In genomic region chr11:46896719-46897406, GRCh38 we compare ENCODE assay signal across 9 cellular contexts. TPM values are rescaled to one million over a fixed set of nuclear protein-coding genes. Genes with fewer than 3 reads are reported as not detected.
DNase-seq lines count a peak whose midpoint lies in the region; ATAC-seq and TF ChIP-seq lines count a peak whose summit lies in the region.
"Had no signal": no experiment of that assay in that cellular context is flagged by ENCODE, and none has a peak within 500 bp of the region (broad histone marks: within the 10 kb centered on the region; RNA-seq: fewer than 3 reads in every experiment).

No MANE protein-coding gene starts in this region.

- H3K27ac Mint-ChIP-seq in MCF 10A (ENCODE audit: low read depth, unreplicated experiment) (no peak overlapping the region), mesothelial cell of epicardium (no peak overlapping the region)

- no peaks in the 10 kb centered on the region for H3K27me3 ChIP-seq in breast epithelium

- no peaks in the 10 kb centered on the region for H3K27me3 Mint-ChIP-seq in MCF 10A (ENCODE audit: insufficient read depth, unreplicated experiment)
- H3K27me3 Mint-ChIP-seq in mesothelial cell of epicardium (ENCODE audit: low read depth) = no peaks in the 10 kb centered on the region

- TF ChIP-seq CTCF in MCF 10A (IDR thresholded peaks at IDR 0.05; ENCODE audit: unreplicated experiment) = peak; percentile 9
- TF ChIP-seq CTCF in breast epithelium (IDR thresholded peaks at IDR 0.05) = no peak
- TF ChIP-seq CTCF in VCaP (conservative IDR thresholded peaks at IDR 0.05) = peak; percentile 63
- TF ChIP-seq CTCF in mesothelial cell of epicardium (IDR thresholded peaks at IDR 0.05; ENCODE audit: unreplicated experiment) = peak; percentile 28

- POLR2A ChIA-PET in MCF 10A (lab: Yijun Ruan, JAX) = no interaction called here

- CTCF ChIA-PET in MCF 10A (lab: Yijun Ruan, JAX) = interaction anchor here (0.5 to 7.4 kb wide), 6 partner anchors 107 to 284 kb away, joined by 3 to 99 read pairs (median 3); no protein-coding TSS in a partner anchor

- DNase-seq in MCF 10A (ENCODE audit: unreplicated experiment) (peak; percentile 73), breast epithelium (ENCODE audit: low spot score in 2 of 2) (no peak), NCI-H187 treated with DMSO at 0.1 percent for 48 hours (lab: John Stamatoyannopoulos, UW) (peak; percentile 56), mesothelial cell of epicardium (ENCODE audit: low spot score in 2 of 2, unreplicated experiment in 2 of 2) (no peak), anterior cingulate cortex (lab: John Stamatoyannopoulos, UW) (no peak), occipital lobe (lab: John Stamatoyannopoulos, UW) (no peak)

- H3K4me1 Mint-ChIP-seq in MCF 10A (ENCODE audit: insufficient read depth, unreplicated experiment) (peaks cover 12% of the 10 kb centered on the region), mesothelial cell of epicardium (peaks cover 4% of the 10 kb centered on the region)

- ATAC-seq in GM21529 (IDR thresholded peaks at IDR 0.05; ENCODE audit: unreplicated experiment) = no peak

- H3K4me3 Mint-ChIP-seq in MCF 10A (ENCODE audit: unreplicated experiment) = no peak overlapping the region
- no peak overlapping the region for H3K4me3 Mint-ChIP-seq in mesothelial cell of epicardium

- no peak overlapping the region for H3K27ac ChIP-seq in breast epithelium
- no peak overlapping the region for H3K27ac ChIP-seq in VCaP
- H3K27ac ChIP-seq: parathyroid adenoma had no signal

- H3K9me3 ChIP-seq in breast epithelium = no peaks in the 10 kb centered on the region

- H3K36me3 ChIP-seq in breast epithelium = no peaks in the 10 kb centered on the region

- H3K4me1 ChIP-seq in breast epithelium = no peaks in the 10 kb centered on the region
- H3K4me1 ChIP-seq: parathyroid adenoma had no signal

- H3K9me3 Mint-ChIP-seq in MCF 10A (ENCODE audit: unreplicated experiment) (no peaks in the 10 kb centered on the region), mesothelial cell of epicardium (no peaks in the 10 kb centered on the region)

- H3K36me3 Mint-ChIP-seq in MCF 10A (ENCODE audit: insufficient read depth, unreplicated experiment) (no peaks in the 10 kb centered on the region), mesothelial cell of epicardium (peaks cover 21% of the 10 kb centered on the region)

- H3K4me3 ChIP-seq in breast epithelium = no peak overlapping the region

- intact Hi-C loops in MCF 10A (cut with micrococcal nuclease) = no loop called here
- intact Hi-C loops in breast epithelium (cut with DNase I; ENCODE audit: low total_unique reads) = no loop called here

- BruUV-seq in MCF 10A (replicated peaks; lab: Mats Ljungman, UMichigan) = no TSS peak

- no peak for TF ChIP-seq POLR2A in breast epithelium (IDR thresholded peaks at IDR 0.05)

RNA-seq across cellular contexts. Expression of gene LRP4, which starts 21.5 kb away (rescaled TPM):
- 0.88 and 1.0 TPM in 2 replicates for total RNA-seq in MCF 10A (2022)
- 1 to 10 TPM; 5.2 to 7.5 (median 6.4) TPM for total RNA-seq in breast epithelium
- total RNA-seq in mesothelial cell of epicardium = 26.2 to 29.2 TPM (median 26.8 TPM) in 3 replicates
- 8.3 TPM for total RNA-seq in occipital lobe

RNA-seq across cellular contexts. Expression of gene CSTPP1, which starts 39.7 kb away (rescaled TPM):
- total RNA-seq in MCF 10A (2022) (19.2 and 22.0 TPM in 2 replicates), breast epithelium (10 to 100 TPM; 13.4 to 43.6 (median 30.5) TPM), mesothelial cell of epicardium (42.9 to 44.7 TPM (median 44.0 TPM) in 3 replicates), occipital lobe (42.6 TPM)

RNA-seq across cellular contexts. Expression of gene CKAP5, which starts 50.8 kb away (rescaled TPM):
- total RNA-seq in MCF 10A (2022) (170 and 193 TPM in 2 replicates), breast epithelium (10 to 100 TPM; 32.1 to 45.2 (median 41.4) TPM), mesothelial cell of epicardium (115 to 125 TPM (median 120 TPM) in 3 replicates), occipital lobe (186 TPM)

Comparison
In these comparisons a context has a peak if more than half of its experiments do, and no peak if none do; other contexts are left out.
1. DNase-seq: peak in MCF 10A (single experiment) and NCI-H187 treated with DMSO at 0.1 percent for 48 hours (single experiment); none in breast epithelium (0 of 2), mesothelial cell of epicardium (0 of 2), anterior cingulate cortex (0 of 58) and occipital lobe (single experiment).
2. CTCF ChIP-seq: peak in MCF 10A (single experiment), VCaP (single experiment) and mesothelial cell of epicardium (single experiment); none in breast epithelium (0 of 3).